ENCODE assay signal across 8 cellular contexts in genomic region chr12:107092669-107093546, GRCh38. TPM values are rescaled to one million over a fixed set of nuclear protein-coding genes. Genes with fewer than 3 reads are reported as not detected.
A peak's percentile ranks its signal among the peaks of the same experiment; 100 is the strongest.
DNase-seq lines count a peak whose midpoint lies in the region; ATAC-seq and TF ChIP-seq lines count a peak whose summit lies in the region.

No MANE protein-coding gene starts in this region.

- H3K36me3 ChIP-seq in OCI-LY7 (ENCODE audit: insufficient read depth, low read length) = no peaks in the 10 kb centered on the region

- H3K27ac ChIP-seq in OCI-LY7 (ENCODE audit: low read depth, low read length, poor library complexity, severe bottlenecking) = no peak overlapping the region

- POLR2A ChIA-PET in OCI-LY7 (lab: Charles Lee) = no interaction called here

- TF ChIP-seq CTCF in AG10803 (conservative IDR thresholded peaks at IDR 0.05; ENCODE audit: low read length) = no peak
- no peak for TF ChIP-seq CTCF in OCI-LY7 (conservative IDR thresholded peaks at IDR 0.05; ENCODE audit: low read length)

- no peak overlapping the region for H2AFZ ChIP-seq in OCI-LY7 (ENCODE audit: low read length)

- no peaks in the 10 kb centered on the region for H4K20me1 ChIP-seq in OCI-LY7 (ENCODE audit: insufficient read depth, low read length)

- intact Hi-C loops in OCI-LY7 (cut with micrococcal nuclease; ENCODE audit: unreplicated experiment) = no loop called here

- no TSS peak for BruUV-seq in OCI-LY7 (replicated peaks; lab: Mats Ljungman, UMichigan)

- no peaks in the 10 kb centered on the region for H3K4me1 ChIP-seq in OCI-LY7 (ENCODE audit: insufficient read depth, low read length, poor library complexity, severe bottlenecking)

- H3K4me3 ChIP-seq in AG10803 (ENCODE audit: low read length) (peak overlapping the region; percentile 93), OCI-LY7 (ENCODE audit: low read depth, low read length, poor library complexity, severe bottlenecking) (no peak overlapping the region)

- H3K4me2 ChIP-seq in OCI-LY7 (ENCODE audit: low read length) = no peak overlapping the region

- CTCF ChIA-PET in OCI-LY7 (lab: Charles Lee; ENCODE audit: unreplicated experiment) = no interaction called here

- H3K9me3 ChIP-seq in OCI-LY7 (ENCODE audit: low read length) = no peaks in the 10 kb centered on the region

- no peaks in the 10 kb centered on the region for H3K9me2 ChIP-seq in OCI-LY7 (ENCODE audit: insufficient read depth, low read length)

- no peaks in the 10 kb centered on the region for H3K79me2 ChIP-seq in OCI-LY7 (ENCODE audit: insufficient read depth, low read depth, low read length)

- ATAC-seq in GM19043 (IDR thresholded peaks at IDR 0.05; ENCODE audit: low read depth, unreplicated experiment) = peak; percentile 6
- peak; percentile 32 for ATAC-seq in HG03439 (IDR thresholded peaks at IDR 0.05; ENCODE audit: unreplicated experiment)

- peak; percentile 20 for DNase-seq in AG10803 (ENCODE audit: low read depth)
- DNase-seq in T-helper 2 cell = peak; percentile 44 to 69 (median 68)
- DNase-seq in astrocyte of the hippocampus (ENCODE audit: low read depth, low spot score) = peak; percentile 66
- peak; percentile 50 for DNase-seq in iris pigment epithelial cell (ENCODE audit: low read depth)
- peak; percentile 56 to 60 (median 58) for DNase-seq in stimulated activated CD4-positive, alpha-beta T cell treated with anti-CD3 and anti-CD28 coated beads, Interleukin-12 subunit alpha, Interleukin-12 subunit beta, amount 100 ng/mL, for 48 hours (ENCODE audit: low read depth in 2 of 3, low spot score in 1 of 3)
- no peak for DNase-seq in OCI-LY7 (ENCODE audit: low spot score)

RNA-seq across cellular contexts. Expression of gene CRY1, which starts 0.4 kb away (rescaled TPM):
- total RNA-seq in OCI-LY7 (2014; rRNA removed; shearing (Covaris generic)) = not detected in 2 replicates
- total RNA-seq in OCI-LY7 (2022) = not detected in 2 replicates
